ENCODE assay signal across 15 cellular contexts in genomic region chr12:2654311-2654710, GRCh38.
DNase-seq lines count a peak whose midpoint lies in the region; ATAC-seq and TF ChIP-seq lines count a peak whose summit lies in the region.
"Had no signal": no experiment of that assay in that cellular context is flagged by ENCODE, and none has a peak within 500 bp of the region (broad histone marks: within the 10 kb centered on the region; RNA-seq: fewer than 3 reads in every experiment).

No MANE protein-coding gene starts in this region.

- TF ChIP-seq POLR2A in sigmoid colon (IDR thresholded peaks at IDR 0.05) = no peak

- no peak overlapping the region for H3K4me3 Mint-ChIP-seq in endodermal cell
- no peak overlapping the region for H3K4me3 Mint-ChIP-seq in CD14-positive monocyte
- H3K4me3 Mint-ChIP-seq: B cell; CD4-positive, CD25-positive, alpha-beta regulatory T cell; CD8-positive, alpha-beta memory T cell had no signal

- no peaks in the 10 kb centered on the region for H3K27me3 ChIP-seq in endodermal cell (ENCODE audit: control insufficient read depth, insufficient read depth, low read length, poor library complexity, severe bottlenecking)
- no peaks in the 10 kb centered on the region for H3K27me3 ChIP-seq in sigmoid colon
- H3K27me3 ChIP-seq: BLaER1 treated with 17β-estradiol and CSF1 and Interleukin-3, amounts not matched to agents 10 nM and 100 nM had no signal

- no peak for ATAC-seq in Right ventricle myocardium inferior

- intact Hi-C loops in cardiac septum (cut with DNase I) = no loop called here
- intact Hi-C loops in Right ventricle myocardium inferior (cut with DNase I) = no loop called here
- intact Hi-C loops in sigmoid colon (cut with DNase I) = no loop called here
- intact Hi-C loops in CD14-positive monocyte (cut with micrococcal nuclease) = no loop called here

- H3K4me1 ChIP-seq in endodermal cell (ENCODE audit: control insufficient read depth, insufficient read depth, low read length) = no peaks in the 10 kb centered on the region
- peaks cover 0 to 18% (median 12%) of the 10 kb centered on the region in 4 donors for H3K4me1 ChIP-seq in sigmoid colon
- H3K4me1 ChIP-seq: HAP-1 had no signal

- H3K36me3 Mint-ChIP-seq in endodermal cell (ENCODE audit: low read depth) (no peaks in the 10 kb centered on the region), CD14-positive monocyte (no peaks in the 10 kb centered on the region)
- H3K36me3 Mint-ChIP-seq: CD4-positive, CD25-positive, alpha-beta regulatory T cell had no signal

- peaks cover 5% of the 10 kb centered on the region for H3K27me3 Mint-ChIP-seq in endodermal cell (ENCODE audit: insufficient read depth)
- H3K27me3 Mint-ChIP-seq in CD14-positive monocyte (ENCODE audit: low read depth in 3 of 3) = peaks cover 2 to 16% (median 4%) of the 10 kb centered on the region in 3 donors

- no peak overlapping the region for H3K9ac ChIP-seq in endodermal cell (ENCODE audit: extremely low read depth, low read length, poor library complexity, severe bottlenecking)
- H3K9ac ChIP-seq: BLaER1 treated with 17β-estradiol and CSF1 and Interleukin-3, amounts not matched to agents 10 nM and 100 nM; GM23248 had no signal

- H3K27ac Mint-ChIP-seq in endodermal cell = no peak overlapping the region
- no peak overlapping the region for H3K27ac Mint-ChIP-seq in CD14-positive monocyte
- H3K27ac Mint-ChIP-seq: B cell; CD4-positive, CD25-positive, alpha-beta regulatory T cell; CD8-positive, alpha-beta memory T cell had no signal

- TF ChIP-seq EP300 in sigmoid colon (IDR thresholded peaks at IDR 0.05) = no peak

- DNase-seq in cardiac septum (ENCODE audit: low spot score) = peak; percentile 67
- no peak for DNase-seq in Right ventricle myocardium inferior (ENCODE audit: missing footprints)
- DNase-seq in endodermal cell = peak; percentile 43
- DNase-seq in sigmoid colon = peak; percentile 43
- DNase-seq in DMS53 (lab: John Stamatoyannopoulos, UW) = no peak
- no peak for DNase-seq in CD14-positive monocyte (ENCODE audit: low spot score)
- DNase-seq in NCI-H1105 treated with DMSO at 0.1 percent for 48 hours (lab: John Stamatoyannopoulos, UW) = no peak
- DNase-seq: CD4-positive, CD25-positive, alpha-beta regulatory T cell; CD8-positive, alpha-beta memory T cell; COR-L47; DMS 273 treated with DMSO at 0.1 percent for 48 hours; GM23248 had no signal

- H3K4me1 Mint-ChIP-seq in endodermal cell (peaks cover 9% of the 10 kb centered on the region), CD14-positive monocyte (no peaks in the 10 kb centered on the region)
- H3K4me1 Mint-ChIP-seq: B cell; CD4-positive, CD25-positive, alpha-beta regulatory T cell; CD8-positive, alpha-beta memory T cell had no signal

- 89 to 93% methylated on average over 8 of the region's 8 CpGs for WGBS in endodermal cell (ENCODE audit: insufficient coverage in 1 of 2, insufficient read length in 1 of 2), 2 experiments
- 86 to 87% methylated on average over 8 of the region's 8 CpGs for WGBS in sigmoid colon, 2 donors

- H3K9me3 Mint-ChIP-seq in endodermal cell (no peaks in the 10 kb centered on the region), CD14-positive monocyte (no peaks in the 10 kb centered on the region)
- H3K9me3 Mint-ChIP-seq: CD8-positive, alpha-beta memory T cell had no signal

- H3K36me3 ChIP-seq in endodermal cell (ENCODE audit: control insufficient read depth, insufficient read depth, low read length) (no peaks in the 10 kb centered on the region), sigmoid colon (peaks cover 16 to 80% (median 53%) of the 10 kb centered on the region in 4 donors)
- H3K36me3 ChIP-seq: BLaER1 treated with 17β-estradiol and CSF1 and Interleukin-3, amounts not matched to agents 10 nM and 100 nM; HAP-1 had no signal

- no peak for TF ChIP-seq CTCF in endodermal cell (conservative IDR thresholded peaks at IDR 0.05)
- no peak for TF ChIP-seq CTCF in sigmoid colon (IDR thresholded peaks at IDR 0.05)
- TF ChIP-seq CTCF in CD14-positive monocyte (IDR thresholded peaks at IDR 0.05) = no peak

- H3K27ac ChIP-seq in endodermal cell (ENCODE audit: low read depth, low read length) (no peak overlapping the region), sigmoid colon (no peak overlapping the region)
- H3K27ac ChIP-seq: BLaER1 treated with 17β-estradiol and CSF1 and Interleukin-3, amounts not matched to agents 10 nM and 100 nM; GM23248 had no signal

- H3K9me3 ChIP-seq in endodermal cell (ENCODE audit: control insufficient read depth, low read length) = no peaks in the 10 kb centered on the region
- no peaks in the 10 kb centered on the region for H3K9me3 ChIP-seq in sigmoid colon
- H3K9me3 ChIP-seq: HAP-1 had no signal

- no peak overlapping the region for H3K4me3 ChIP-seq in endodermal cell (ENCODE audit: low read length)
- no peak overlapping the region for H3K4me3 ChIP-seq in sigmoid colon
- H3K4me3 ChIP-seq: BLaER1 treated with 17β-estradiol and CSF1 and Interleukin-3, amounts not matched to agents 10 nM and 100 nM; GM23248; HAP-1 had no signal

Comparison
In these comparisons a context has a peak if more than half of its experiments do, and no peak if none do; other contexts are left out.
1. DNase-seq: peak in cardiac septum (single experiment), endodermal cell (single experiment) and sigmoid colon (single experiment); none in Right ventricle myocardium inferior (single experiment), DMS53 (single experiment), CD14-positive monocyte (single experiment) and NCI-H1105 treated with DMSO at 0.1 percent for 48 hours (single experiment).